8 cellular contexts compared by ENCODE assay signal in the genomic region with DNA sequence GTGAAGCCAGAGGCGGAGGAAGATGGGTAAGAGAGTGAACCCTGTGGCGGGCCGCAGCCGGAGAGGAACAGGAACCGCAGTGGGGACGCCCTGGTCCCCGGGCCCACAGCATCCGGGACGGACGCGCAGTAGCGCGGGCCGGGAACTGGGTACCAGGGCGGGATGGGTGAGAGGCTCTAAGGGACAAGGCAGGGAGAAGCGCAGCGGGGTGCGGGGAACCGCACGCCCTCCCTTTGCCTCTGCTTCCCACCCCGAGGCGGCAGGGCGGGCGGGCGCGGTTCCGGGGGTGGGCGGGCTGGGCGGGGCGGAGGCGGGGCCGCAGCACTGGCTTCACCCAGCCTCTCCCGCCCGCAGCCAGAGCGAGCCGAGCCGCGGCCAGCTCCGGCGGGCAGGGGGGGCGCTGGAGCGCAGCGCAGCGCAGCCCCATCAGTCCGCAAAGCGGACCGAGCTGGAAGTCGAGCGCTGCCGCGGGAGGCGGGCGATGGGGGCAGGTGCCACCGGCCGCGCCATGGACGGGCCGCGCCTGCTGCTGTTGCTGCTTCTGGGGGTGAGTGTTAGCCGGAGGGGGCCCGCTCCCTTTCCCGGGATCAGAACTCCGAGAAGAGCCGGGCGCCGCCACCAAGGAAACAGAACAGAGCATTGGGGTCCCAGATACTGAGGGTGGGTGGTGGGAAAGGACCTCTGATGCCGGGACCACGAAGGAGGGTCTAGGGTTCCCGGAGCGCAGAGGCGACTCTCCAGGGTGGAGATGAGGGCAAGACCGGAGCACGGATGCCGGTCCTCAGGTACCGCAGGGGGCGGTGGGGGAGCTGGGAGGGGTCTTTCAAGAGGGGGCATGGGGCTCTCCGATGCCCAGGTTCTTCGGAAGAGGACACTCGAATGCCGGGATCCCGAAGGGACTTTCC. TPM values are rescaled to one million over a fixed set of nuclear protein-coding genes. Genes with fewer than 3 reads are reported as not detected.
DNase-seq lines count a peak whose midpoint lies in the region; ATAC-seq and TF ChIP-seq lines count a peak whose summit lies in the region.

A gene with protein sequence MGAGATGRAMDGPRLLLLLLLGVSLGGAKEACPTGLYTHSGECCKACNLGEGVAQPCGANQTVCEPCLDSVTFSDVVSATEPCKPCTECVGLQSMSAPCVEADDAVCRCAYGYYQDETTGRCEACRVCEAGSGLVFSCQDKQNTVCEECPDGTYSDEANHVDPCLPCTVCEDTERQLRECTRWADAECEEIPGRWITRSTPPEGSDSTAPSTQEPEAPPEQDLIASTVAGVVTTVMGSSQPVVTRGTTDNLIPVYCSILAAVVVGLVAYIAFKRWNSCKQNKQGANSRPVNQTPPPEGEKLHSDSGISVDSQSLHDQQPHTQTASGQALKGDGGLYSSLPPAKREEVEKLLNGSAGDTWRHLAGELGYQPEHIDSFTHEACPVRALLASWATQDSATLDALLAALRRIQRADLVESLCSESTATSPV (plus strand): TSS at position 357 of the 905 bp plus-strand sequence. CDS start 125 bp downstream, at position 482.

- no peaks in the 10 kb centered on the region for H3K9me3 Mint-ChIP-seq in natural killer cell

- TF ChIP-seq CTCF in fibroblast of mammary gland (conservative IDR thresholded peaks at IDR 0.05; ENCODE audit: control insufficient read depth, insufficient read depth, low read depth, low read length) (no peak), natural killer cell (IDR thresholded peaks at IDR 0.05) (no peak), thoracic aorta (IDR thresholded peaks at IDR 0.05) (no peak)

- DNase-seq in CD1c-positive myeloid dendritic cell (ENCODE audit: extremely low spot score) = peak; percentile 63
- DNase-seq in NCI-H69 (lab: John Stamatoyannopoulos, UW) = peak; percentile 85
- DNase-seq in activated T-cell treated with anti-CD3 and anti-CD28 coated beads for 48 hours (ENCODE audit: low read depth) = peak; percentile 33
- DNase-seq in fibroblast of mammary gland (ENCODE audit: low read depth) = peak; percentile 11
- peak; percentile 53 for DNase-seq in natural killer cell
- no peak for DNase-seq in thoracic aorta (ENCODE audit: low spot score)

- no peak within 1 kb of the TSS for H3K27ac ChIP-seq in thoracic aorta

- H3K27me3 Mint-ChIP-seq in natural killer cell (ENCODE audit: low read depth in 2 of 2) = peaks cover 33% of the 10 kb centered on the region in 2 donors

- H3K36me3 Mint-ChIP-seq in natural killer cell = peaks cover 6% of the 10 kb centered on the region

- peak within 1 kb of the TSS; percentile 93 for H3K4me3 Mint-ChIP-seq in natural killer cell

- peak; percentile 61 for ATAC-seq in GM21723 (IDR thresholded peaks at IDR 0.05; ENCODE audit: unreplicated experiment)
- ATAC-seq in natural killer cell = peak; percentile 68 to 74 (median 72)
- no peak for ATAC-seq in thoracic aorta (ENCODE audit: insufficient number of reproducible peaks, low FRiP score, low read depth)
- ATAC-seq in GM19455 (IDR thresholded peaks at IDR 0.05; ENCODE audit: unreplicated experiment) = no peak

- H3K27me3 ChIP-seq in thoracic aorta (replicated peaks; ENCODE audit: insufficient read depth) = no peaks in the 10 kb centered on the region

- H3K4me1 Mint-ChIP-seq in natural killer cell = peaks cover 26 to 39% of the 10 kb centered on the region in 2 donors

- peaks cover 18 to 29% of the 10 kb centered on the region in 2 donors for H3K4me1 ChIP-seq in thoracic aorta (ENCODE audit: control insufficient read depth in 1 of 2, low read depth in 2 of 2)

- no peaks in the 10 kb centered on the region for H3K9me3 ChIP-seq in thoracic aorta

- intact Hi-C loops in natural killer cell (cut with micrococcal nuclease) = no loop called here

- H3K4me3 ChIP-seq in fibroblast of mammary gland (ENCODE audit: control insufficient read depth, low read depth, low read length) (peak within 1 kb of the TSS; percentile 0), thoracic aorta (peak within 1 kb of the TSS; percentile 77)

- peak within 1 kb of the TSS in 1 of 2 donors; percentile 85 for H3K27ac Mint-ChIP-seq in natural killer cell

- no peaks in the 10 kb centered on the region for H3K36me3 ChIP-seq in thoracic aorta

RNA-seq across cellular contexts. Expression of the gene that starts here (rescaled TPM):
- total RNA-seq in natural killer cell = 1 to 10 TPM in 2 of 3 donors, under 1 TPM in 1; 0.91 to 1.8 (median 1.2) TPM
- total RNA-seq in thoracic aorta = 10 to 100 TPM; 13.9 to 22.5 TPM

Comparison
In these comparisons a context has a peak if more than half of its experiments do, and no peak if none do; other contexts are left out.
1. RNA of the gene that starts here (total RNA-seq): 13.9 to 22.5 TPM in thoracic aorta; 0.91 to 1.8 TPM in natural killer cell; every median in the first group is over 4 times any median in the second.
2. ATAC-seq: peak in GM21723 (single experiment) and natural killer cell (3 of 3); none in thoracic aorta (single experiment) and GM19455 (single experiment).